Comparison of ENCODE assay signal across 14 cellular contexts in the genomic region with DNA sequence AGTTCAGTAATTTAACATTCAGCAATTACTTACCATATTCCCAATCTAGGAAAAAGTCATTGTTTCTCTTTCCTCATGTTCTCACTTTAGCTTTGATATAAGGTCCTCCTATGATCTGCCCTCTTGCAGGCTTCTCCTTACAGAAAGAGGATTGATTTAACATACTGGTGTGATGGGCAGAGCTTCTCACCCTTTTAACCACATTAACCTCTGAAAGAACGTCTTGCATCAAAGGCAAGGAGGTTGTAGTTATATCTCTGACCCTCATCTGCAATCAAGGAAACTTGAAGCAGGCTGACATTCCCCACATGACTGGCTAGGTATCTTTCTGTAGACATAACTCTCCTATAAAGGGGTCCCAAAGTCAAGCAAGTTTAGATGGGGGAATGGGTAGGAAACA. TPM values are rescaled to one million over a fixed set of nuclear protein-coding genes. Genes with fewer than 3 reads are reported as not detected.
DNase-seq lines count a peak whose midpoint lies in the region; ATAC-seq and TF ChIP-seq lines count a peak whose summit lies in the region.
"Had no signal": no experiment of that assay in that cellular context is flagged by ENCODE, and none has a peak within 500 bp of the region (broad histone marks: within the 10 kb centered on the region; RNA-seq: fewer than 3 reads in every experiment).

No MANE protein-coding gene starts in this region.

- no peak overlapping the region for H3K4me2 ChIP-seq in GM23338
- peak overlapping the region; percentile 51 for H3K4me2 ChIP-seq in MM.1S (ENCODE audit: low read depth, low read length)
- H3K4me2 ChIP-seq in H9 (ENCODE audit: insufficient read depth, insufficient read length, low read length) = no peak overlapping the region
- H3K4me2 ChIP-seq in mesenchymal stem cell (ENCODE audit: low read length, poor library complexity, severe bottlenecking) = no peak overlapping the region
- H3K4me2 ChIP-seq: A549 had no signal

- no peaks in the 10 kb centered on the region for H3K23me2 ChIP-seq in H9 (ENCODE audit: insufficient read length, low read depth, low read length, poor library complexity, severe bottlenecking)

- no peak overlapping the region for H3K27ac ChIP-seq in GM23338 (ENCODE audit: low read depth)
- peak overlapping the region; percentile 83 for H3K27ac ChIP-seq in MM.1S (ENCODE audit: low read length)
- no peak overlapping the region for H3K27ac ChIP-seq in H9 (ENCODE audit: insufficient read length, low read depth, low read length)
- H3K27ac ChIP-seq in mesenchymal stem cell (ENCODE audit: low read length, poor library complexity, severe bottlenecking) = no peak overlapping the region
- H3K27ac ChIP-seq in dorsolateral prefrontal cortex = no peak overlapping the region
- H3K27ac ChIP-seq: A549, parathyroid adenoma, SK-N-MC had no signal

- DNase-seq in activated CD8-positive, alpha-beta memory T cell treated with anti-CD3 and anti-CD28 coated beads, Interleukin-2, amount 10 ng/mL, durations not matched to agents 7 days and 5 days = peak; percentile 52
- DNase-seq in activated CD8-positive, alpha-beta memory T cell treated with anti-CD3 and anti-CD28 coated beads for 24 hours = no peak
- DNase-seq in GM23338 (ENCODE audit: low spot score) (no peak), MM.1S (peak; percentile 49), H9 (no peak), mesenchymal stem cell (no peak), dorsolateral prefrontal cortex (no peak)
- DNase-seq in stimulated activated effector memory CD8-positive, alpha-beta T cell treated with anti-CD3 and anti-CD28 coated beads, Interleukin-12 subunit alpha, Interleukin-12 subunit beta, amount 100 ng/mL, for 72 hours (ENCODE audit: low spot score in 2 of 2) = no peak
- DNase-seq: kidney had no signal

- H3K27me3 ChIP-seq in GM23338 (ENCODE audit: insufficient read depth) (no peaks in the 10 kb centered on the region), MM.1S (replicated peaks; ENCODE audit: insufficient read depth, low read length) (no peaks in the 10 kb centered on the region), H9 (ENCODE audit: insufficient read depth, low read length) (no peaks in the 10 kb centered on the region), mesenchymal stem cell (ENCODE audit: control insufficient read depth in 1 of 2, insufficient read depth in 1 of 2, low read length in 2 of 2) (no peaks in the 10 kb centered on the region), dorsolateral prefrontal cortex (no peaks in the 10 kb centered on the region)

- ATAC-seq in activated CD8-positive, alpha-beta memory T cell treated with anti-CD3 and anti-CD28 coated beads, Interleukin-2, amount 10 ng/mL, durations not matched to agents 7 days and 5 days = peak; percentile 66
- ATAC-seq in GM23338 = no peak
- ATAC-seq in stimulated activated effector memory CD8-positive, alpha-beta T cell treated with anti-CD3 and anti-CD28 coated beads, Interleukin-12 subunit alpha, Interleukin-12 subunit beta, amount 100 ng/mL, for 72 hours = peak; percentile 78
- ATAC-seq: A549, HepG2 had no signal

- H3K27ac Mint-ChIP-seq in activated CD8-positive, alpha-beta memory T cell treated with anti-CD3 and anti-CD28 coated beads, Interleukin-2, amount 10 ng/mL, durations not matched to agents 7 days and 5 days = peak overlapping the region; percentile 85
- no peak overlapping the region for H3K27ac Mint-ChIP-seq in GM23338
- peak overlapping the region; percentile 63 for H3K27ac Mint-ChIP-seq in stimulated activated effector memory CD8-positive, alpha-beta T cell treated with anti-CD3 and anti-CD28 coated beads, Interleukin-12 subunit alpha, Interleukin-12 subunit beta, amount 100 ng/mL, for 72 hours
- no peak overlapping the region for H3K27ac Mint-ChIP-seq in H9

- WGBS in H9 (ENCODE audit: extremely low coverage, insufficient read length, low lambda C conversion rate) = no CpG with 5 or more reads among the region's 1 CpG
- WGBS in mesenchymal stem cell = no CpG with 5 or more reads among the region's 1 CpG

- H3K79me1 ChIP-seq in H9 (ENCODE audit: insufficient read depth, low read depth, low read length, poor library complexity, severe bottlenecking) = no peaks in the 10 kb centered on the region
- H3K79me1 ChIP-seq in mesenchymal stem cell (replicated peaks; ENCODE audit: low read length, poor library complexity, severe bottlenecking) = no peaks in the 10 kb centered on the region

- H3K9ac ChIP-seq in MM.1S (ENCODE audit: low read length) (peak overlapping the region; percentile 18; the same call in 1 of the 2 replicates), H9 (ENCODE audit: extremely low read depth, insufficient read length, low read length) (no peak overlapping the region), mesenchymal stem cell (ENCODE audit: low read length) (no peak overlapping the region)
- H3K9ac ChIP-seq: parathyroid adenoma had no signal

- no peaks in the 10 kb centered on the region for H3K27me3 Mint-ChIP-seq in activated CD8-positive, alpha-beta memory T cell treated with anti-CD3 and anti-CD28 coated beads, Interleukin-2, amount 10 ng/mL, durations not matched to agents 7 days and 5 days
- H3K27me3 Mint-ChIP-seq in GM23338 (ENCODE audit: insufficient read depth, low read depth, poor library complexity) (peaks cover 2% of the 10 kb centered on the region), H9 (ENCODE audit: low read depth) (no peaks in the 10 kb centered on the region)

- no peak overlapping the region for H4K91ac ChIP-seq in H9 (ENCODE audit: insufficient read length, low read depth, low read length)
- H4K91ac ChIP-seq in mesenchymal stem cell (ENCODE audit: low read length) = no peak overlapping the region

- H2BK120ac ChIP-seq in H9 (ENCODE audit: low read depth, low read length, poor library complexity, severe bottlenecking) (no peak overlapping the region), mesenchymal stem cell (ENCODE audit: low read depth, low read length) (no peak overlapping the region)

- H4K8ac ChIP-seq in H9 (replicated peaks; ENCODE audit: insufficient read length, low read depth, low read length) (no peak overlapping the region), mesenchymal stem cell (ENCODE audit: low read length) (no peak overlapping the region)

- no peaks in the 10 kb centered on the region for H3F3A ChIP-seq in GM23338 (replicated peaks; ENCODE audit: low read depth)
- peaks cover 33% of the 10 kb centered on the region for H3F3A ChIP-seq in MM.1S (ENCODE audit: insufficient read depth, low read length)

- no peak overlapping the region for H4K5ac ChIP-seq in H9 (ENCODE audit: insufficient read length, low read depth, low read length)

- H3K9me2 ChIP-seq in GM23338 (ENCODE audit: insufficient read depth) (no peaks in the 10 kb centered on the region), MM.1S (replicated peaks; ENCODE audit: insufficient read depth, low read length) (no peaks in the 10 kb centered on the region)

- H3K36me3 ChIP-seq in GM23338 (ENCODE audit: insufficient read depth) (no peaks in the 10 kb centered on the region), MM.1S (replicated peaks; ENCODE audit: insufficient read depth, low read length) (no peaks in the 10 kb centered on the region), mesenchymal stem cell (ENCODE audit: control insufficient read depth in 1 of 2, insufficient read depth in 2 of 2, low read depth in 1 of 2, low read length in 2 of 2) (no peaks in the 10 kb centered on the region)

- no peak for TF ChIP-seq CTCF in GM23338 (conservative IDR thresholded peaks at IDR 0.05; ENCODE audit: low read depth in 2 of 2)
- no peak for TF ChIP-seq CTCF in MM.1S (IDR thresholded peaks at IDR 0.05; ENCODE audit: low read length)
- no peak for TF ChIP-seq CTCF in H9 (conservative IDR thresholded peaks at IDR 0.05)
- no peak for TF ChIP-seq CTCF in dorsolateral prefrontal cortex (IDR thresholded peaks at IDR 0.05 in 54 of 56, conservative IDR thresholded peaks at IDR 0.05 in 2 of 56; ENCODE audit: low read depth in 1 of 56, partially characterized antibody in 56 of 56)

- H3K56ac ChIP-seq in H9 (ENCODE audit: insufficient read length, low read depth, low read length) = no peak overlapping the region

- H3K4ac ChIP-seq in H9 (ENCODE audit: low read depth, low read length) = no peak overlapping the region
- H3K4ac ChIP-seq in mesenchymal stem cell (ENCODE audit: low read depth in 1 of 2, low read length in 2 of 2) = no peak overlapping the region

- H3K4me1 ChIP-seq in GM23338 (ENCODE audit: insufficient read depth) = no peaks in the 10 kb centered on the region
- H3K4me1 ChIP-seq in MM.1S (ENCODE audit: low read length) = peaks cover 58% of the 10 kb centered on the region
- H3K4me1 ChIP-seq in H9 (ENCODE audit: insufficient read depth, low read length) = no peaks in the 10 kb centered on the region
- peaks cover 1% of the 10 kb centered on the region for H3K4me1 ChIP-seq in mesenchymal stem cell (ENCODE audit: control insufficient read depth, insufficient read depth, low read depth, low read length)
- H3K4me1 ChIP-seq: A549, parathyroid adenoma had no signal

- H3K9me3 ChIP-seq in MM.1S (replicated peaks; ENCODE audit: insufficient read depth, low read length) (no peaks in the 10 kb centered on the region), H9 (ENCODE audit: control insufficient read depth, low read depth, low read length) (no peaks in the 10 kb centered on the region), mesenchymal stem cell (ENCODE audit: control insufficient read depth, low read length) (no peaks in the 10 kb centered on the region)
- H3K9me3 ChIP-seq: A549 had no signal

- H2BK20ac ChIP-seq in H9 (ENCODE audit: low read depth, low read length, poor library complexity, severe bottlenecking) = no peak overlapping the region

- H2AFZ ChIP-seq in GM23338 (peak overlapping the region; percentile 19; the same call in 1 of the 2 replicates), MM.1S (ENCODE audit: low read length) (peak overlapping the region; percentile 20; the same call in 1 of the 2 replicates), H9 (ENCODE audit: low read length) (no peak overlapping the region), mesenchymal stem cell (ENCODE audit: low read depth, low read length) (no peak overlapping the region)
- H2AFZ ChIP-seq: parathyroid adenoma had no signal

- CTCF ChIA-PET in activated CD8-positive, alpha-beta memory T cell treated with anti-CD3 and anti-CD28 coated beads, Interleukin-2, amount 10 ng/mL, durations not matched to agents 7 days and 5 days (lab: Charles Lee) = interaction anchor here (0.9 to 1.8 kb wide), 4 partner anchors 22 to 60 kb away, joined by 3 to 4 read pairs (median 4); no protein-coding TSS in a partner anchor

- H2AK5ac ChIP-seq in H9 (ENCODE audit: insufficient read length, low read length) (no peak overlapping the region), mesenchymal stem cell (ENCODE audit: low read length, severe bottlenecking) (no peak overlapping the region)

- peak overlapping the region; percentile 20 for H3K4me3 Mint-ChIP-seq in activated CD8-positive, alpha-beta memory T cell treated with anti-CD3 and anti-CD28 coated beads, Interleukin-2, amount 10 ng/mL, durations not matched to agents 7 days and 5 days
- H3K4me3 Mint-ChIP-seq in GM23338 (no peak overlapping the region), H9 (no peak overlapping the region)
- peak overlapping the region; percentile 48 for H3K4me3 Mint-ChIP-seq in stimulated activated effector memory CD8-positive, alpha-beta T cell treated with anti-CD3 and anti-CD28 coated beads, Interleukin-12 subunit alpha, Interleukin-12 subunit beta, amount 100 ng/mL, for 72 hours

- H3K4me1 Mint-ChIP-seq in activated CD8-positive, alpha-beta memory T cell treated with anti-CD3 and anti-CD28 coated beads, Interleukin-2, amount 10 ng/mL, durations not matched to agents 7 days and 5 days = peaks cover 49% of the 10 kb centered on the region
- no peaks in the 10 kb centered on the region for H3K4me1 Mint-ChIP-seq in GM23338
- H3K4me1 Mint-ChIP-seq in stimulated activated effector memory CD8-positive, alpha-beta T cell treated with anti-CD3 and anti-CD28 coated beads, Interleukin-12 subunit alpha, Interleukin-12 subunit beta, amount 100 ng/mL, for 72 hours = peaks cover 59% of the 10 kb centered on the region
- no peaks in the 10 kb centered on the region; a peak in 1 of 4 replicates for H3K4me1 Mint-ChIP-seq in H9

- H3K4me3 ChIP-seq in GM23338 (no peak overlapping the region), MM.1S (ENCODE audit: low read length) (0 out of 2 replicates have a peak overlapping the region, but pooled peaks have one; percentile 5), mesenchymal stem cell (ENCODE audit: insufficient read depth in 1 of 2, low read depth in 1 of 2, low read length in 2 of 2) (no peak overlapping the region), dorsolateral prefrontal cortex (no peak overlapping the region)
- H3K4me3 ChIP-seq: A549, SK-N-MC had no signal

- H3K23ac ChIP-seq in H9 (ENCODE audit: insufficient read length, low read depth, low read length) = no peak overlapping the region
- no peak overlapping the region for H3K23ac ChIP-seq in mesenchymal stem cell (ENCODE audit: low read length in 2 of 2)

- H2BK15ac ChIP-seq in H9 (ENCODE audit: low read depth, low read length) (no peak overlapping the region), mesenchymal stem cell (ENCODE audit: low read depth, poor library complexity, severe bottlenecking) (no peak overlapping the region)

- peaks cover 28% of the 10 kb centered on the region for H3K36me3 Mint-ChIP-seq in activated CD8-positive, alpha-beta memory T cell treated with anti-CD3 and anti-CD28 coated beads, Interleukin-2, amount 10 ng/mL, durations not matched to agents 7 days and 5 days
- H3K36me3 Mint-ChIP-seq in GM23338 (ENCODE audit: low read depth) = no peaks in the 10 kb centered on the region
- H3K36me3 Mint-ChIP-seq in stimulated activated effector memory CD8-positive, alpha-beta T cell treated with anti-CD3 and anti-CD28 coated beads, Interleukin-12 subunit alpha, Interleukin-12 subunit beta, amount 100 ng/mL, for 72 hours = no peaks in the 10 kb centered on the region
- no peaks in the 10 kb centered on the region; a peak in 1 of 7 replicates for H3K36me3 Mint-ChIP-seq in H9 (ENCODE audit: insufficient read depth in 1 of 3, low read depth in 3 of 3)

- no peaks in the 10 kb centered on the region for H3K79me2 ChIP-seq in GM23338 (replicated peaks; ENCODE audit: insufficient read depth)
- no peaks in the 10 kb centered on the region for H3K79me2 ChIP-seq in MM.1S (ENCODE audit: low read length)
- no peaks in the 10 kb centered on the region for H3K79me2 ChIP-seq in H9 (ENCODE audit: insufficient read depth, low read length)
- H3K79me2 ChIP-seq: parathyroid adenoma had no signal

- no peak overlapping the region for H3T11ph ChIP-seq in H9 (ENCODE audit: low read length)

- H3K18ac ChIP-seq in H9 (ENCODE audit: insufficient read length, low read depth, low read length) (no peak overlapping the region), mesenchymal stem cell (ENCODE audit: low read depth in 1 of 2, low read length in 2 of 2) (no peak overlapping the region)

- intact Hi-C loops in dorsolateral prefrontal cortex (cut with DNase I) = no loop called here

- H3K9me3 Mint-ChIP-seq in activated CD8-positive, alpha-beta memory T cell treated with anti-CD3 and anti-CD28 coated beads, Interleukin-2, amount 10 ng/mL, durations not matched to agents 7 days and 5 days (ENCODE audit: low read depth) = peaks cover 2% of the 10 kb centered on the region
- H3K9me3 Mint-ChIP-seq in GM23338 (no peaks in the 10 kb centered on the region), H9 (no peaks in the 10 kb centered on the region)
- H3K9me3 Mint-ChIP-seq in stimulated activated effector memory CD8-positive, alpha-beta T cell treated with anti-CD3 and anti-CD28 coated beads, Interleukin-12 subunit alpha, Interleukin-12 subunit beta, amount 100 ng/mL, for 72 hours = peaks cover 3% of the 10 kb centered on the region

- no peaks in the 10 kb centered on the region for H4K20me1 ChIP-seq in GM23338 (replicated peaks; ENCODE audit: insufficient read depth)
- H4K20me1 ChIP-seq in MM.1S (ENCODE audit: insufficient read depth, low read length) = no peaks in the 10 kb centered on the region
- H4K20me1 ChIP-seq in H9 (ENCODE audit: control insufficient read depth, insufficient read depth, insufficient read length) = no peaks in the 10 kb centered on the region

- H2BK12ac ChIP-seq in H9 (ENCODE audit: insufficient read length, low read depth, low read length) (no peak overlapping the region), mesenchymal stem cell (ENCODE audit: low read length in 2 of 2) (no peak overlapping the region)

- H3K14ac ChIP-seq in H9 (ENCODE audit: insufficient read depth, low read length) = no peak overlapping the region
- no peak overlapping the region for H3K14ac ChIP-seq in mesenchymal stem cell (ENCODE audit: low read length in 2 of 2)

- H2BK5ac ChIP-seq in H9 (ENCODE audit: insufficient read length, low read length) (no peak overlapping the region), mesenchymal stem cell (ENCODE audit: low read depth, low read length, poor library complexity, severe bottlenecking) (no peak overlapping the region)

RNA-seq across cellular contexts. Expression of gene BTLA, which starts 39.5 kb away (rescaled TPM):
- total RNA-seq in activated CD8-positive, alpha-beta memory T cell treated with anti-CD3 and anti-CD28 coated beads, Interleukin-2, amount 10 ng/mL, durations not matched to agents 7 days and 5 days = 10 to 100 TPM; 16.2 to 17.1 TPM
- total RNA-seq in GM23338 (2014; rRNA removed; shearing (Covaris generic)) = not detected in 2 replicates
- 0.44 TPM in 1 of 2 replicates, not detected in the other for polyA plus RNA-seq in GM23338 (2016; fragmentation: Nextera tagmentation; extraction: Ambion mirVana)
- not detected in 2 replicates for total RNA-seq in H9 (2021)
- polyA plus RNA-seq in mesenchymal stem cell (2013, experiment 1 of 2) = not detected
- polyA plus RNA-seq in mesenchymal stem cell (2013, experiment 2 of 2) = not detected
- total RNA-seq in dorsolateral prefrontal cortex = 1 to 10 TPM in 9 of 120 experiments, under 1 TPM in 57, not detected in 54; 0.14 to 1.4 (median 0.41) TPM
- total RNA-seq: H1, HepG2 had no signal
- polyA plus RNA-seq: H1, HepG2 had no signal

Comparison
In these comparisons a context has a peak if more than half of its experiments do, and no peak if none do; other contexts are left out.
1. DNase-seq: peak in activated CD8-positive, alpha-beta memory T cell treated with anti-CD3 and anti-CD28 coated beads, Interleukin-2, amount 10 ng/mL, durations not matched to agents 7 days and 5 days (single experiment) and MM.1S (single experiment); none in activated CD8-positive, alpha-beta memory T cell treated with anti-CD3 and anti-CD28 coated beads for 24 hours (single experiment), GM23338 (single experiment), stimulated activated effector memory CD8-positive, alpha-beta T cell treated with anti-CD3 and anti-CD28 coated beads, Interleukin-12 subunit alpha, Interleukin-12 subunit beta, amount 100 ng/mL, for 72 hours (0 of 2), H9 (single experiment), mesenchymal stem cell (single experiment) and dorsolateral prefrontal cortex (0 of 10).
2. H3K27ac Mint-ChIP-seq: peak in activated CD8-positive, alpha-beta memory T cell treated with anti-CD3 and anti-CD28 coated beads, Interleukin-2, amount 10 ng/mL, durations not matched to agents 7 days and 5 days (single experiment) and stimulated activated effector memory CD8-positive, alpha-beta T cell treated with anti-CD3 and anti-CD28 coated beads, Interleukin-12 subunit alpha, Interleukin-12 subunit beta, amount 100 ng/mL, for 72 hours (single experiment); none in GM23338 (single experiment) and H9 (0 of 3).
3. H3K4me3 Mint-ChIP-seq: peak in activated CD8-positive, alpha-beta memory T cell treated with anti-CD3 and anti-CD28 coated beads, Interleukin-2, amount 10 ng/mL, durations not matched to agents 7 days and 5 days (single experiment) and stimulated activated effector memory CD8-positive, alpha-beta T cell treated with anti-CD3 and anti-CD28 coated beads, Interleukin-12 subunit alpha, Interleukin-12 subunit beta, amount 100 ng/mL, for 72 hours (single experiment); none in GM23338 (single experiment) and H9 (0 of 2).
4. H2AFZ ChIP-seq: peak in GM23338 (single experiment) and MM.1S (single experiment); none in H9 (single experiment) and mesenchymal stem cell (single experiment).
5. RNA of gene BTLA, which starts 39.5 kb away (total RNA-seq): 16.2 to 17.1 TPM in activated CD8-positive, alpha-beta memory T cell treated with anti-CD3 and anti-CD28 coated beads, Interleukin-2, amount 10 ng/mL, durations not matched to agents 7 days and 5 days; 0.14 to 1.4 TPM in dorsolateral prefrontal cortex, not detected in GM23338 and not detected in H9; every median in the first group is over 4 times any median in the second.